In genomic region chr2:64979744-64980143, GRCh38 we compare ENCODE assay signal across 28 cellular contexts. TPM values are rescaled to one million over a fixed set of nuclear protein-coding genes. Genes with fewer than 3 reads are reported as not detected.
A peak's percentile ranks its signal among the peaks of the same experiment; 100 is the strongest.
DNase-seq lines count a peak whose midpoint lies in the region; ATAC-seq, FAIRE-seq and TF ChIP-seq lines count a peak whose summit lies in the region.
"Had no signal": no experiment of that assay in that cellular context is flagged by ENCODE, and none has a peak within 500 bp of the region (broad histone marks: within the 10 kb centered on the region; RNA-seq: fewer than 3 reads in every experiment).

No MANE protein-coding gene starts in this region.

- no peaks in the 10 kb centered on the region for H3K9me3 Mint-ChIP-seq in osteocyte (ENCODE audit: unreplicated experiment)
- H3K9me3 Mint-ChIP-seq: activated CD8-positive, alpha-beta T cell treated with anti-CD3 and anti-CD28 coated beads for 36 hours; central memory CD8-positive, alpha-beta T cell; GM23338 had no signal

- H3K27me3 Mint-ChIP-seq in osteocyte (ENCODE audit: unreplicated experiment): no peaks in the 10 kb centered on the region
- H3K27me3 Mint-ChIP-seq: activated CD8-positive, alpha-beta T cell treated with anti-CD3 and anti-CD28 coated beads for 36 hours; central memory CD8-positive, alpha-beta T cell had no signal

- WGBS in GM12878 (ENCODE audit: insufficient coverage, insufficient replicate concordance, low lambda C conversion rate, missing lambda C conversion rate): 59% methylated on average over 1 of the region's 1 CpG

- in situ Hi-C loops in GM12878 (cut with MboI): loop anchor here (10.0 kb wide), 1 partner anchor 45 kb away; no protein-coding TSS in a partner anchor

- no peak for TF ChIP-seq CTCF in GM12878 (IDR thresholded peaks at IDR 0.05 in 2 of 3, conservative IDR thresholded peaks at IDR 0.05 in 1 of 3; ENCODE audit: control insufficient read depth in 2 of 3, extremely low read depth in 1 of 3, insufficient read depth in 1 of 3, low read depth in 3 of 3, low read length in 3 of 3)
- TF ChIP-seq CTCF in osteocyte (IDR thresholded peaks at IDR 0.05): no peak

- POLR2A ChIA-PET in GM12878 (lab: Charles Lee): interaction anchor here (0.6 to 1.5 kb wide), 7 partner anchors 13 to 57 kb away, joined by 3 to 6 read pairs (median 4); no protein-coding TSS in a partner anchor

- H3K4me1 Mint-ChIP-seq in osteocyte (ENCODE audit: unreplicated experiment): peaks cover 41% of the 10 kb centered on the region
- H3K4me1 Mint-ChIP-seq: central memory CD8-positive, alpha-beta T cell had no signal

- no peak overlapping the region for H3K27ac ChIP-seq in GM12878 (ENCODE audit: control insufficient read depth, insufficient read depth)
- H3K27ac ChIP-seq: 22Rv1, heart right ventricle, neutrophil, PC-9, upper lobe of left lung had no signal

- H3K4me2 ChIP-seq in GM12878 (ENCODE audit: control insufficient read depth, insufficient read depth): no peak overlapping the region
- H3K4me2 ChIP-seq: GM23338, PC-9 had no signal

- ATAC-seq in GM12878: peak; percentile 26
- ATAC-seq in GM19395 (IDR thresholded peaks at IDR 0.05; ENCODE audit: unreplicated experiment): no peak
- ATAC-seq: activated CD8-positive, alpha-beta T cell treated with anti-CD3 and anti-CD28 coated beads for 36 hours; heart right ventricle; left lobe of liver had no signal

- no peak for TF ChIP-seq EP300 in GM12878 (IDR thresholded peaks at IDR 0.05; ENCODE audit: borderline replicate concordance in 1 of 2, control insufficient read depth in 1 of 2, low read depth in 2 of 2, low read length in 2 of 2)

- RAD21 ChIA-PET in GM12878 (lab: Charles Lee; ENCODE audit: unreplicated experiment): interaction anchor here (0.7 to 2.6 kb wide), 11 partner anchors 9 to 63 kb away, joined by 3 to 14 read pairs (median 4); no protein-coding TSS in a partner anchor

- TF ChIP-seq POLR2A in GM12878 (IDR thresholded peaks at IDR 0.05; ENCODE audit: low read depth, low read length): no peak

- no TSS peak for BruUV-seq in GM12878 (replicated peaks; lab: Mats Ljungman, UMichigan)

- FAIRE-seq in GM12878 (lab: Jason Lieb, UNC): no peak
- FAIRE-seq: endothelial cell of umbilical vein had no signal

- no peak overlapping the region for H3K4me3 Mint-ChIP-seq in osteocyte (ENCODE audit: unreplicated experiment)
- H3K4me3 Mint-ChIP-seq: activated CD8-positive, alpha-beta T cell treated with anti-CD3 and anti-CD28 coated beads for 36 hours; central memory CD8-positive, alpha-beta T cell; GM23338 had no signal

- SMC1A ChIA-PET in GM12878 (lab: Charles Lee; ENCODE audit: uncharacterized antibody, unreplicated experiment): interaction anchor here (0.6 to 2.4 kb wide), 13 partner anchors 8 to 73 kb away, joined by 3 to 13 read pairs (median 3); no protein-coding TSS in a partner anchor

- no peak overlapping the region for H3K9ac ChIP-seq in GM12878 (ENCODE audit: control insufficient read depth, insufficient read depth, low read length)

- intact Hi-C loops in GM12878 (cut with micrococcal nuclease; ENCODE audit: unreplicated experiment): loop anchor here (2.0 kb wide), 1 partner anchor 61 kb away; no protein-coding TSS in a partner anchor

- H3K27ac Mint-ChIP-seq in osteocyte (ENCODE audit: unreplicated experiment): peak overlapping the region; percentile 13
- H3K27ac Mint-ChIP-seq: activated CD8-positive, alpha-beta T cell treated with anti-CD3 and anti-CD28 coated beads for 36 hours; GM23338 had no signal

- H3K36me3 ChIP-seq in GM12878 (ENCODE audit: control insufficient read depth in 2 of 2, insufficient read depth in 2 of 2, low read length in 1 of 2): no peaks in the 10 kb centered on the region
- H3K36me3 ChIP-seq: heart right ventricle, neutrophil, upper lobe of left lung had no signal

- H3K79me2 ChIP-seq in GM12878 (ENCODE audit: control insufficient read depth, insufficient read depth, low read length): no peaks in the 10 kb centered on the region

- H2AFZ ChIP-seq in GM12878 (ENCODE audit: control insufficient read depth, low read depth, low read length): no peak overlapping the region; the same call in 1 of the 2 replicates
- H2AFZ ChIP-seq: GM23338, PC-9 had no signal

- no peak overlapping the region for H3K4me3 ChIP-seq in GM12878
- H3K4me3 ChIP-seq: GM23338, heart right ventricle, PC-9, smooth muscle cell, upper lobe of left lung had no signal

- DNase-seq in DMS 273 (lab: John Stamatoyannopoulos, UW; ENCODE audit: unreplicated experiment): peak; percentile 13
- no peak for DNase-seq in DMS 273 treated with DMSO at 0.1 percent for 48 hours (lab: John Stamatoyannopoulos, UW)
- DNase-seq in M059J (ENCODE audit: low read depth): peak; percentile 21
- no peak for DNase-seq in GM12878 (ENCODE audit: low read depth, low spot score)
- DNase-seq in osteocyte (ENCODE audit: extremely low spot score, unreplicated experiment): no peak
- no peak for DNase-seq in 8988T
- no peak for DNase-seq in GM19238 (ENCODE audit: insufficient read length, low spot score)
- DNase-seq: activated CD4-positive, CD25-positive, alpha-beta regulatory T cell treated with anti-CD3 and anti-CD28 coated beads, Interleukin-2, amount 50 U/mL, for 72 hours; activated CD8-positive, alpha-beta T cell treated with anti-CD3 and anti-CD28 coated beads for 36 hours; activated effector memory CD4-positive, alpha-beta T cell treated with Interleukin-2 at 50 U/mL for 16 hours; AML-193; dermis blood vessel endothelial cell; foreskin fibroblast; heart right ventricle; mesendoderm; NCI-H146; PC-9; stimulated activated CD4-positive, alpha-beta T cell treated with anti-CD3 and anti-CD28 coated beads, Interleukin-2, amount 100 ng/mL, for 24 hours; substantia nigra; upper lobe of left lung had no signal

- H3K9me3 ChIP-seq in GM12878 (replicated peaks; ENCODE audit: control insufficient read depth, insufficient read depth, low read length): no peaks in the 10 kb centered on the region
- H3K9me3 ChIP-seq: heart right ventricle, neutrophil, upper lobe of left lung had no signal

- no peaks in the 10 kb centered on the region for H3K27me3 ChIP-seq in GM12878 (replicated peaks in 1 of 2; ENCODE audit: control insufficient read depth in 2 of 2, insufficient read depth in 2 of 2, low read length in 1 of 2)
- H3K27me3 ChIP-seq: heart right ventricle, neutrophil, upper lobe of left lung had no signal

- no peak for TF ChIP-seq RAD21 in GM12878 (IDR thresholded peaks at IDR 0.05; ENCODE audit: insufficient read depth, low read depth, low read length)

- peaks cover 27% of the 10 kb centered on the region for H3K4me1 ChIP-seq in GM12878 (ENCODE audit: control insufficient read depth, insufficient read depth, low read length)

- no peaks in the 10 kb centered on the region for H3K36me3 Mint-ChIP-seq in osteocyte (ENCODE audit: unreplicated experiment)

- H4K20me1 ChIP-seq in GM12878 (ENCODE audit: control insufficient read depth, insufficient read depth): no peaks in the 10 kb centered on the region

- CTCF ChIA-PET in GM12878 (lab: Yijun Ruan, JAX): interaction anchor here (0.6 to 3.9 kb wide), 16 partner anchors 10 to 76 kb away, joined by 3 to 14 read pairs (median 4); no protein-coding TSS in a partner anchor

TF ChIP-seq in GM12878, 131 proteins besides CTCF, POLR2A, EP300 and RAD21 (continues in another document):
- no peak for TF ChIP-seq HSF1 (IDR thresholded peaks at IDR 0.05; ENCODE audit: low read depth, low read length)

RNA-seq across cellular contexts. Expression of gene SLC1A4, which starts 9.5 kb away (rescaled TPM):
- 11.8 and 15.4 TPM in 2 replicates for total RNA-seq in M059J (2014; rRNA removed; shearing (Covaris generic))
- total RNA-seq in GM12878 (2013; cell fraction: nucleolus; rRNA removed): 16.4 and 16.7 TPM in 2 replicates
- 35.8 and 37.0 TPM in 2 replicates for total RNA-seq in GM12878 (2014; rRNA removed)
- total RNA-seq in GM12878 (2014; rRNA removed; fragmentation: Illumina TruSeq; extraction: Trizol): 23.2 and 23.8 TPM in 2 replicates
- 43.2 and 43.4 TPM in 2 replicates for total RNA-seq in GM12878 (2021)
- 24.9 TPM for polyA plus RNA-seq in GM12878 (2011; ENCODE audit: low read depth)
- polyA plus RNA-seq in GM12878 (2011; rRNA removed): 20.3 and 26.9 TPM in 2 replicates
- 27.0 and 29.7 TPM in 2 replicates for polyA plus RNA-seq in GM12878 (2011; cell fraction: cytosol; rRNA removed)
- 30.5 and 33.0 TPM in 2 replicates for polyA plus RNA-seq in GM12878 (2011; cell fraction: nucleus; rRNA removed)
- 27.7 and 31.8 TPM in 2 replicates for polyA plus RNA-seq in GM12878 (2012)
- polyA plus RNA-seq in GM12878 (2014; fragmentation: Illumina TruSeq; extraction: Trizol): 27.4 TPM in 2 replicates
- polyA plus RNA-seq in GM12878 (2014; fragmentation: Nextera tagmentation; extraction: Ambion mirVana): 10 to 100 TPM; 10.8 to 13.9 TPM
- polyA plus RNA-seq in GM12878 (2014; rRNA removed): 28.0 and 29.0 TPM in 2 replicates
- polyA plus RNA-seq in GM12878 (2016; fragmentation: Nextera tagmentation; extraction: Ambion mirVana): 10 to 100 TPM; 32.6 to 37.2 TPM
- polyA minus RNA-seq in GM12878 (2011; rRNA and poly(A)+ RNA removed): 49.4 and 72.0 TPM in 2 replicates
- polyA minus RNA-seq in GM12878 (2011; cell fraction: cytosol; rRNA and poly(A)+ RNA removed): 22.5 and 26.3 TPM in 2 replicates
- 12.0 and 23.5 TPM in 2 replicates for polyA minus RNA-seq in GM12878 (2011; cell fraction: nucleus; rRNA and poly(A)+ RNA removed)
- total RNA-seq in osteocyte: 78.7 and 81.8 TPM in 2 replicates

Comparison
In these comparisons a context has a peak if more than half of its experiments do, and no peak if none do; other contexts are left out.
1. DNase-seq: peak in DMS 273 (single experiment) and M059J (single experiment); none in DMS 273 treated with DMSO at 0.1 percent for 48 hours (single experiment), GM12878 (single experiment), osteocyte (single experiment), 8988T (single experiment) and GM19238 (single experiment).